ENCODE assay signal across 10 cellular contexts in genomic region chr16:29665294-29666077, GRCh38. TPM values are rescaled to one million over a fixed set of nuclear protein-coding genes. Genes with fewer than 3 reads are reported as not detected.
DNase-seq lines count a peak whose midpoint lies in the region; ATAC-seq, FAIRE-seq and TF ChIP-seq lines count a peak whose summit lies in the region.
"Had no signal": no experiment of that assay in that cellular context is flagged by ENCODE, and none has a peak within 500 bp of the region (broad histone marks: within the 10 kb centered on the region; RNA-seq: fewer than 3 reads in every experiment).

No MANE protein-coding gene starts in this region.

- peak overlapping the region; percentile 98 for H3K27ac Mint-ChIP-seq in activated T-helper 17 cell treated with anti-CD3 and anti-CD28 coated beads, Interleukin-2, amount 50 U/mL, for 72 hours
- no peak overlapping the region for H3K27ac Mint-ChIP-seq in memory B cell
- peak overlapping the region; percentile 94 for H3K27ac Mint-ChIP-seq in type B pancreatic cell

- H3K36me3 Mint-ChIP-seq in activated T-helper 17 cell treated with anti-CD3 and anti-CD28 coated beads, Interleukin-2, amount 50 U/mL, for 72 hours (ENCODE audit: low read depth) = peaks cover 69% of the 10 kb centered on the region
- no peaks in the 10 kb centered on the region for H3K36me3 Mint-ChIP-seq in memory B cell
- H3K36me3 Mint-ChIP-seq in type B pancreatic cell = no peaks in the 10 kb centered on the region

- no peak for TF ChIP-seq CTCF in type B pancreatic cell (conservative IDR thresholded peaks at IDR 0.05)

- DNase-seq in activated T-cell treated with anti-CD3 and anti-CD28 coated beads, Interleukin-2, amount 50 U/mL, for 1 hour = peak; percentile 50
- no peak for DNase-seq in activated T-cell treated with anti-CD3 and anti-CD28 coated beads for 4 hours
- DNase-seq in memory B cell (ENCODE audit: low spot score in 2 of 2) = no peak
- no peak for DNase-seq in type B pancreatic cell (ENCODE audit: extremely low spot score, unreplicated experiment)
- no peak for DNase-seq in HTR-8/SVneo (ENCODE audit: insufficient read length, low spot score)
- DNase-seq in EL = no peak
- no peak for DNase-seq in mesenteric fat pad (ENCODE audit: low spot score)
- DNase-seq: NCI-H1105 treated with DMSO at 0.1 percent for 48 hours had no signal

- H3K4me1 Mint-ChIP-seq in activated T-helper 17 cell treated with anti-CD3 and anti-CD28 coated beads, Interleukin-2, amount 50 U/mL, for 72 hours = peaks cover 28% of the 10 kb centered on the region
- H3K4me1 Mint-ChIP-seq in memory B cell (peaks cover 35% of the 10 kb centered on the region), type B pancreatic cell (ENCODE audit: unreplicated experiment) (peaks cover 27% of the 10 kb centered on the region)

- peak overlapping the region; percentile 100 for H3K4me3 Mint-ChIP-seq in activated T-helper 17 cell treated with anti-CD3 and anti-CD28 coated beads, Interleukin-2, amount 50 U/mL, for 72 hours
- peak overlapping the region; percentile 46 for H3K4me3 Mint-ChIP-seq in memory B cell
- H3K4me3 Mint-ChIP-seq in type B pancreatic cell = peak overlapping the region; percentile 34

- no peaks in the 10 kb centered on the region for H3K9me3 Mint-ChIP-seq in activated T-helper 17 cell treated with anti-CD3 and anti-CD28 coated beads, Interleukin-2, amount 50 U/mL, for 72 hours
- H3K9me3 Mint-ChIP-seq in memory B cell (no peaks in the 10 kb centered on the region), type B pancreatic cell (no peaks in the 10 kb centered on the region)

- ATAC-seq in activated T-helper 17 cell treated with anti-CD3 and anti-CD28 coated beads, Interleukin-2, amount 50 U/mL, for 72 hours (replicated peaks) = no peak
- no peak for ATAC-seq in memory B cell (ENCODE audit: low read depth)

- no peak for FAIRE-seq in HTR-8/SVneo (lab: Jason Lieb, UNC)
- FAIRE-seq: A549 had no signal

- no peaks in the 10 kb centered on the region for H3K27me3 Mint-ChIP-seq in activated T-helper 17 cell treated with anti-CD3 and anti-CD28 coated beads, Interleukin-2, amount 50 U/mL, for 72 hours
- H3K27me3 Mint-ChIP-seq in memory B cell = no peaks in the 10 kb centered on the region
- H3K27me3 Mint-ChIP-seq in type B pancreatic cell = no peaks in the 10 kb centered on the region

RNA-seq across cellular contexts. Expression of gene SPN, which starts 2.4 kb away (rescaled TPM):
- 100 to 1,000 TPM; 137 to 173 TPM for total RNA-seq in activated T-helper 17 cell treated with anti-CD3 and anti-CD28 coated beads, Interleukin-2, amount 50 U/mL, for 72 hours
- total RNA-seq in type B pancreatic cell (ENCODE audit: low replicate concordance) (0.14 and 0.31 TPM in 2 replicates), mesenteric fat pad (2.9 TPM)

RNA-seq across cellular contexts. Expression of gene QPRT, which starts 13.5 kb away (rescaled TPM):
- 1 to 10 TPM; 3.2 to 4.3 TPM for total RNA-seq in activated T-helper 17 cell treated with anti-CD3 and anti-CD28 coated beads, Interleukin-2, amount 50 U/mL, for 72 hours
- total RNA-seq in type B pancreatic cell (ENCODE audit: low replicate concordance) (92.3 and 129 TPM in 2 replicates), mesenteric fat pad (3.4 TPM)

Comparison
In these comparisons a context has a peak if more than half of its experiments do, and no peak if none do; other contexts are left out.
1. H3K4me3 Mint-ChIP-seq: peak in every context shown above with its lines; median percentile 100 in activated T-helper 17 cell treated with anti-CD3 and anti-CD28 coated beads, Interleukin-2, amount 50 U/mL, for 72 hours; 46 in memory B cell; 34 in type B pancreatic cell.
2. RNA of gene SPN, which starts 2.4 kb away (total RNA-seq): 137 to 173 TPM in activated T-helper 17 cell treated with anti-CD3 and anti-CD28 coated beads, Interleukin-2, amount 50 U/mL, for 72 hours; 2.9 TPM in mesenteric fat pad (single experiment) and 0.14 to 0.31 TPM in type B pancreatic cell; every median in the first group is over 10 times any median in the second.
3. RNA of gene QPRT, which starts 13.5 kb away (total RNA-seq): 92.3 to 129 TPM in type B pancreatic cell; 3.2 to 4.3 TPM in activated T-helper 17 cell treated with anti-CD3 and anti-CD28 coated beads, Interleukin-2, amount 50 U/mL, for 72 hours and 3.4 TPM in mesenteric fat pad (single experiment); every median in the first group is over 10 times any median in the second.